ENCODE assay signal across 1 cellular context in genomic region chr1:25559031-25559430, GRCh38.
TF ChIP-seq lines count a peak whose summit lies in the region.

No MANE protein-coding gene starts in this region.

TF ChIP-seq in SK-N-SH, 30 proteins besides CTCF, POLR2A, EP300 and RAD21:
- no peak for TF ChIP-seq GABPA (IDR thresholded peaks at IDR 0.05; ENCODE audit: low read depth)
- TF ChIP-seq ELF1 (IDR thresholded peaks at IDR 0.05) = no peak
- TF ChIP-seq JUND (IDR thresholded peaks at IDR 0.05) = no peak
- no peak for TF ChIP-seq TCF12 (IDR thresholded peaks at IDR 0.05)
